ENCODE assay signal across 1 cellular context in genomic region chr11:73982990-73983763, GRCh38.
TF ChIP-seq lines count a peak whose summit lies in the region.

No MANE protein-coding gene starts in this region.

TF ChIP-seq in HepG2, 621 proteins besides CTCF, POLR2A, EP300 and RAD21 (continued from another document and continues in another):
- TF ChIP-seq BATF2 (CRISPR knock-in tag; IDR thresholded peaks at IDR 0.05), result peak; percentile 83
- no peak for TF ChIP-seq U2AF2 (IDR thresholded peaks at IDR 0.05; ENCODE audit: low read depth, low read length)
- peak; percentile 81 for TF ChIP-seq MEF2D (CRISPR knock-in tag; IDR thresholded peaks at IDR 0.05)
- TF ChIP-seq ZNF224 (CRISPR knock-in tag; IDR thresholded peaks at IDR 0.05), result peak; percentile 61; the same call in 1 of the 2 replicates
- TF ChIP-seq ZNF644 (CRISPR knock-in tag; IDR thresholded peaks at IDR 0.05; ENCODE audit: low read depth), result no peak
- peak; percentile 88 for TF ChIP-seq ZNF501 (CRISPR knock-in tag; IDR thresholded peaks at IDR 0.05)
- no peak; the same call in 1 of the 2 replicates for TF ChIP-seq NCOR1 (IDR thresholded peaks at IDR 0.05; ENCODE audit: borderline replicate concordance, low read length)
- TF ChIP-seq ZNF766 (CRISPR knock-in tag; IDR thresholded peaks at IDR 0.05; ENCODE audit: borderline replicate concordance), result peak; percentile 94
- TF ChIP-seq HDAC2 (CRISPR knock-in tag; IDR thresholded peaks at IDR 0.05), result peak; percentile 81
- peak; percentile 59 for TF ChIP-seq ETV5 (CRISPR knock-in tag; IDR thresholded peaks at IDR 0.05; ENCODE audit: borderline replicate concordance)
- TF ChIP-seq ZNF546 (CRISPR knock-in tag; conservative IDR thresholded peaks at IDR 0.05), result 0 out of 2 replicates have a peak, but pooled peaks have one; percentile 77
- TF ChIP-seq ZNF841 (CRISPR knock-in tag; IDR thresholded peaks at IDR 0.05; ENCODE audit: borderline replicate concordance), result peak; percentile 41; the same call in 1 of the 2 replicates
- peak; percentile 70 for TF ChIP-seq ZBTB2 (CRISPR knock-in tag; IDR thresholded peaks at IDR 0.05; ENCODE audit: low read depth)
- no peak for TF ChIP-seq ZNF235 (CRISPR knock-in tag; IDR thresholded peaks at IDR 0.05; ENCODE audit: borderline replicate concordance)
- TF ChIP-seq ZNF260 (CRISPR knock-in tag; IDR thresholded peaks at IDR 0.05; ENCODE audit: borderline replicate concordance, low read depth), result no peak
- peak; percentile 90 for TF ChIP-seq MXD3 (CRISPR knock-in tag; IDR thresholded peaks at IDR 0.05)
- TF ChIP-seq PAF1 (CRISPR knock-in tag; IDR thresholded peaks at IDR 0.05), result no peak
- no peak for TF ChIP-seq SETDB1 (CRISPR knock-in tag; IDR thresholded peaks at IDR 0.05; ENCODE audit: borderline replicate concordance)
- TF ChIP-seq PHF21A (CRISPR knock-in tag; IDR thresholded peaks at IDR 0.05), result peak; percentile 98
- TF ChIP-seq DRAP1 (CRISPR knock-in tag; IDR thresholded peaks at IDR 0.05), result peak; percentile 93
- TF ChIP-seq ZNF350 (CRISPR knock-in tag; IDR thresholded peaks at IDR 0.05; ENCODE audit: borderline replicate concordance, low read depth), result peak; percentile 68; the same call in 1 of the 2 replicates
- TF ChIP-seq PITX1 (CRISPR knock-in tag; IDR thresholded peaks at IDR 0.05), result peak; percentile 21; the same call in 1 of the 2 replicates
- peak; percentile 52; the same call in 1 of the 2 replicates for TF ChIP-seq ZBTB20 (CRISPR knock-in tag; IDR thresholded peaks at IDR 0.05; ENCODE audit: borderline replicate concordance, low read depth)
- TF ChIP-seq CENPBD1 (CRISPR knock-in tag; IDR thresholded peaks at IDR 0.05; ENCODE audit: borderline replicate concordance, low read depth), result no peak
- peak; percentile 95 for TF ChIP-seq ZNF558 (CRISPR knock-in tag; IDR thresholded peaks at IDR 0.05; ENCODE audit: borderline replicate concordance)
- peak; percentile 85 for TF ChIP-seq TEF (CRISPR knock-in tag; IDR thresholded peaks at IDR 0.05)
- peak; percentile 88 for TF ChIP-seq KMT2B (CRISPR knock-in tag; IDR thresholded peaks at IDR 0.05)
- peak; percentile 82; the same call in 1 of the 2 replicates for TF ChIP-seq ZNF678 (CRISPR knock-in tag; IDR thresholded peaks at IDR 0.05)
- no peak for TF ChIP-seq SMC3 (IDR thresholded peaks at IDR 0.05; ENCODE audit: low read length)
- 0 out of 2 replicates have a peak, but pooled peaks have one; percentile 43 for TF ChIP-seq TERF1 (CRISPR knock-in tag; IDR thresholded peaks at IDR 0.05)
- no peak for TF ChIP-seq NCOA5 (CRISPR knock-in tag; IDR thresholded peaks at IDR 0.05)
- TF ChIP-seq JUN (CRISPR knock-in tag; IDR thresholded peaks at IDR 0.05), result peak; percentile 36; the same call in 1 of the 2 replicates
- no peak for TF ChIP-seq DNMT3B (CRISPR knock-in tag; conservative IDR thresholded peaks at IDR 0.05)
- peak; percentile 94 for TF ChIP-seq BRF2 (CRISPR knock-in tag; IDR thresholded peaks at IDR 0.05)
- peak; percentile 54; the same call in 1 of the 2 replicates for TF ChIP-seq ZKSCAN8 (CRISPR knock-in tag; IDR thresholded peaks at IDR 0.05; ENCODE audit: borderline replicate concordance)
- TF ChIP-seq SPEN (CRISPR knock-in tag; IDR thresholded peaks at IDR 0.05; ENCODE audit: low read depth), result peak; percentile 90
- TF ChIP-seq SKI (IDR thresholded peaks at IDR 0.05; ENCODE audit: partially characterized antibody), result no peak
- TF ChIP-seq TOPORS (CRISPR knock-in tag; IDR thresholded peaks at IDR 0.05), result peak; percentile 94
- TF ChIP-seq GATA4 (IDR thresholded peaks at IDR 0.05; ENCODE audit: borderline replicate concordance, low read depth), result no peak
- TF ChIP-seq HOMEZ (CRISPR knock-in tag; IDR thresholded peaks at IDR 0.05; ENCODE audit: low read depth), result 0 out of 2 replicates have a peak, but pooled peaks have one; percentile 53
- peak; percentile 60 for TF ChIP-seq CREB1 (IDR thresholded peaks at IDR 0.05)
- peak; percentile 79 for TF ChIP-seq CREB1 (CRISPR knock-in tag; IDR thresholded peaks at IDR 0.05)
- TF ChIP-seq SALL1 (CRISPR knock-in tag; IDR thresholded peaks at IDR 0.05), result peak; percentile 91
- peak; percentile 82 for TF ChIP-seq KAT8 (CRISPR knock-in tag; IDR thresholded peaks at IDR 0.05)
- peak; percentile 80; the same call in 1 of the 2 replicates for TF ChIP-seq TARDBP (CRISPR knock-in tag; IDR thresholded peaks at IDR 0.05)
- TF ChIP-seq CERS6 (CRISPR knock-in tag; IDR thresholded peaks at IDR 0.05), result peak; percentile 73; the same call in 1 of the 2 replicates
- TF ChIP-seq ZFP36 (IDR thresholded peaks at IDR 0.05; ENCODE audit: borderline replicate concordance, low read depth, low read length, partially characterized antibody), result no peak
- peak; percentile 80 for TF ChIP-seq ZNF775 (CRISPR knock-in tag; IDR thresholded peaks at IDR 0.05; ENCODE audit: borderline replicate concordance)
- TF ChIP-seq NRL (CRISPR knock-in tag; IDR thresholded peaks at IDR 0.05; ENCODE audit: borderline replicate concordance), result peak; percentile 95
- TF ChIP-seq FOXO1 (CRISPR knock-in tag; IDR thresholded peaks at IDR 0.05), result 0 out of 2 replicates have a peak, but pooled peaks have one; percentile 21
- TF ChIP-seq ZNF563 (CRISPR knock-in tag; IDR thresholded peaks at IDR 0.05), result peak; percentile 95
- TF ChIP-seq ZNF280D (CRISPR knock-in tag; IDR thresholded peaks at IDR 0.05), result peak; percentile 83
- peak; percentile 83 for TF ChIP-seq ZNF343 (CRISPR knock-in tag; IDR thresholded peaks at IDR 0.05)
- TF ChIP-seq ZBTB25 (CRISPR knock-in tag; IDR thresholded peaks at IDR 0.05), result peak; percentile 75; the same call in 1 of the 2 replicates
- peak; percentile 26 for TF ChIP-seq SRSF1 (optimal IDR thresholded peaks at IDR 0.05; ENCODE audit: low read depth, low read length)
- TF ChIP-seq KAT7 (CRISPR knock-in tag; IDR thresholded peaks at IDR 0.05; ENCODE audit: borderline replicate concordance), result no peak
- TF ChIP-seq ZBTB26 (CRISPR knock-in tag; IDR thresholded peaks at IDR 0.05; ENCODE audit: borderline replicate concordance), result peak; percentile 81
